Comparison of ENCODE assay signal across 20 cellular contexts in genomic region chr19:32066056-32066455, GRCh38.
A peak's percentile ranks its signal among the peaks of the same experiment; 100 is the strongest.
DNase-seq lines count a peak whose midpoint lies in the region; ATAC-seq, FAIRE-seq and TF ChIP-seq lines count a peak whose summit lies in the region.
"Had no signal": no experiment of that assay in that cellular context is flagged by ENCODE, and none has a peak within 500 bp of the region (broad histone marks: within the 10 kb centered on the region; RNA-seq: fewer than 3 reads in every experiment).

No MANE protein-coding gene starts in this region.

- no peak overlapping the region for H3K4me2 ChIP-seq in neuronal stem cell (ENCODE audit: insufficient read depth, low read length, poor library complexity, severe bottlenecking)
- H3K4me2 ChIP-seq: BLaER1 treated with 17β-estradiol and CSF1 and Interleukin-3, amounts not matched to agents 10 nM and 100 nM had no signal

- no peak overlapping the region for H2AK5ac ChIP-seq in neuronal stem cell (ENCODE audit: low read depth, low read length)

- no peaks in the 10 kb centered on the region for H3K36me3 ChIP-seq in neuronal stem cell (replicated peaks in 1 of 2; ENCODE audit: control insufficient read depth in 2 of 2, insufficient read depth in 2 of 2, low read length in 2 of 2)
- H3K36me3 ChIP-seq in BE2C = no peaks in the 10 kb centered on the region
- no peaks in the 10 kb centered on the region for H3K36me3 ChIP-seq in left lung
- H3K36me3 ChIP-seq: BLaER1 treated with 17β-estradiol and CSF1 and Interleukin-3, amounts not matched to agents 10 nM and 100 nM had no signal

- intact Hi-C loops in left lung (cut with DNase I) = no loop called here

- H3K9me3 ChIP-seq in neuronal stem cell (replicated peaks in 1 of 2; ENCODE audit: control insufficient read depth in 2 of 2, insufficient read depth in 1 of 2, low read depth in 1 of 2, low read length in 2 of 2) = no peaks in the 10 kb centered on the region
- H3K9me3 ChIP-seq in BE2C = no peaks in the 10 kb centered on the region
- no peaks in the 10 kb centered on the region for H3K9me3 ChIP-seq in left lung
- H3K9me3 ChIP-seq: Caco-2 had no signal

- H3K27ac ChIP-seq in neuronal stem cell (replicated peaks; ENCODE audit: low read length) = no peak overlapping the region
- no peak overlapping the region for H3K27ac ChIP-seq in left lung
- H3K27ac ChIP-seq: BLaER1 treated with 17β-estradiol and CSF1 and Interleukin-3, amounts not matched to agents 10 nM and 100 nM; C4-2B had no signal

- no peaks in the 10 kb centered on the region for H3K79me1 ChIP-seq in neuronal stem cell (ENCODE audit: low read depth, low read length)

- H2BK12ac ChIP-seq in neuronal stem cell (ENCODE audit: low read length) = no peak overlapping the region

- TF ChIP-seq CTCF in neural crest cell (conservative IDR thresholded peaks at IDR 0.05) (no peak), BE2C (IDR thresholded peaks at IDR 0.05; ENCODE audit: low read depth, low read length) (no peak), left lung (IDR thresholded peaks at IDR 0.05) (no peak)

- H3K27me3 ChIP-seq in neuronal stem cell (ENCODE audit: control insufficient read depth in 3 of 3, insufficient read depth in 3 of 3, low read depth in 1 of 3, low read length in 3 of 3) (no peaks in the 10 kb centered on the region), BE2C (no peaks in the 10 kb centered on the region), left lung (no peaks in the 10 kb centered on the region)

- H3K4me3 ChIP-seq in neuronal stem cell (ENCODE audit: low read length in 2 of 2) (no peak overlapping the region), BE2C (ENCODE audit: low read depth, low read length) (no peak overlapping the region), left lung (no peak overlapping the region)
- H3K4me3 ChIP-seq: BLaER1 treated with 17β-estradiol and CSF1 and Interleukin-3, amounts not matched to agents 10 nM and 100 nM had no signal

- H3K14ac ChIP-seq in neuronal stem cell (ENCODE audit: low read length) = no peak overlapping the region

- H2AFZ ChIP-seq in neuronal stem cell (ENCODE audit: low read length) = no peak overlapping the region

- H2BK15ac ChIP-seq in neuronal stem cell (ENCODE audit: low read length) = no peak overlapping the region

- peak overlapping the region; percentile 16 for H3K18ac ChIP-seq in neuronal stem cell (ENCODE audit: low read length)

- no peak overlapping the region for H3K23ac ChIP-seq in neuronal stem cell (ENCODE audit: low read depth, low read length, poor library complexity)

- ATAC-seq in left lung = no peak
- ATAC-seq: CD8-positive, alpha-beta T cell had no signal

- no peaks in the 10 kb centered on the region for H3K9me3 Mint-ChIP-seq in neural crest cell
- H3K9me3 Mint-ChIP-seq: CD4-positive, alpha-beta T cell had no signal

- no peak overlapping the region for H2BK120ac ChIP-seq in neuronal stem cell (ENCODE audit: low read depth, low read length)

- H3K4me3 Mint-ChIP-seq in neural crest cell = no peak overlapping the region
- H3K4me3 Mint-ChIP-seq: CD4-positive, alpha-beta T cell; CD8-positive, alpha-beta T cell had no signal

- H3K27me3 Mint-ChIP-seq in neural crest cell (ENCODE audit: low read depth) = peaks cover 8% of the 10 kb centered on the region
- H3K27me3 Mint-ChIP-seq: CD4-positive, alpha-beta T cell had no signal

- no peaks in the 10 kb centered on the region for H3K36me3 Mint-ChIP-seq in neural crest cell (ENCODE audit: low read depth)
- H3K36me3 Mint-ChIP-seq: CD8-positive, alpha-beta T cell had no signal

- peaks cover 6% of the 10 kb centered on the region for H3K4me1 Mint-ChIP-seq in neural crest cell

- H3K4ac ChIP-seq in neuronal stem cell (ENCODE audit: low read length) = no peak overlapping the region

- WGBS in neuronal stem cell (ENCODE audit: extremely low coverage in 2 of 2, insufficient read length in 2 of 2, insufficient replicate concordance in 1 of 2), 2 donors = no CpG with 5 or more reads among the region's 3 CpGs

- H4K91ac ChIP-seq in neuronal stem cell (ENCODE audit: low read depth, low read length, poor library complexity) = no peak overlapping the region

- peaks cover 0 to 2% of the 10 kb centered on the region in 2 donors for H3K4me1 ChIP-seq in neuronal stem cell (ENCODE audit: control insufficient read depth in 2 of 2, insufficient read depth in 1 of 2, low read depth in 1 of 2, low read length in 2 of 2)
- no peaks in the 10 kb centered on the region for H3K4me1 ChIP-seq in BE2C
- no peaks in the 10 kb centered on the region for H3K4me1 ChIP-seq in left lung
- H3K4me1 ChIP-seq: Caco-2 had no signal

- no peak overlapping the region for H2BK5ac ChIP-seq in neuronal stem cell (ENCODE audit: low read length)

- no peak for DNase-seq in neural crest cell (ENCODE audit: low read depth, low spot score)
- DNase-seq in neuronal stem cell (ENCODE audit: low spot score) = no peak
- no peak for DNase-seq in urothelium cell line (ENCODE audit: low spot score)
- DNase-seq in BE2C = no peak
- DNase-seq in left lung = no peak
- DNase-seq: 8988T; ACHN; Caco-2; Calu3; CD4-positive, alpha-beta T cell; CD8-positive, alpha-beta T cell; DMS79 treated with DMSO at 0.1 percent for 48 hours; GF-D8 had no signal

- FAIRE-seq in urothelium cell line (lab: Jason Lieb, UNC) = peak; percentile 37
- FAIRE-seq: A204.1, D721Med, G401.6, GM12891, GM19239 had no signal

- no peak overlapping the region for H3K9ac ChIP-seq in neuronal stem cell (ENCODE audit: low read depth, low read length, poor library complexity)
- H3K9ac ChIP-seq: BLaER1 treated with 17β-estradiol and CSF1 and Interleukin-3, amounts not matched to agents 10 nM and 100 nM had no signal

- peak overlapping the region; percentile 12 for H3K27ac Mint-ChIP-seq in neural crest cell (ENCODE audit: unreplicated experiment)
- H3K27ac Mint-ChIP-seq: CD4-positive, alpha-beta T cell; CD8-positive, alpha-beta T cell had no signal

- H4K8ac ChIP-seq in neuronal stem cell (ENCODE audit: low read depth, low read length) = no peak overlapping the region
